In genomic region chr10:70885485-70885884, GRCh38 we compare ENCODE assay signal across 19 cellular contexts. TPM values are rescaled to one million over a fixed set of nuclear protein-coding genes. Genes with fewer than 3 reads are reported as not detected.
DNase-seq lines count a peak whose midpoint lies in the region; ATAC-seq and TF ChIP-seq lines count a peak whose summit lies in the region.
"Had no signal": no experiment of that assay in that cellular context is flagged by ENCODE, and none has a peak within 500 bp of the region (broad histone marks: within the 10 kb centered on the region; RNA-seq: fewer than 3 reads in every experiment).

No MANE protein-coding gene starts in this region.

- peaks cover 1 to 3% of the 10 kb centered on the region in 2 donors for H3K36me3 Mint-ChIP-seq in activated T-cell treated with anti-CD3 and anti-CD28 coated beads, Interleukin-2, amount 50 U/mL, for 72 hours (ENCODE audit: insufficient read depth in 2 of 2)
- H3K36me3 Mint-ChIP-seq in activated T-helper 17 cell treated with anti-CD3 and anti-CD28 coated beads, Interleukin-2, amount 50 U/mL, for 72 hours (ENCODE audit: low read depth) = peaks cover 40% of the 10 kb centered on the region

- H3K4me3 ChIP-seq in gastroesophageal sphincter (no peak overlapping the region), stomach smooth muscle (ENCODE audit: low read length in 2 of 2) (no peak overlapping the region)

- peaks cover 32% of the 10 kb centered on the region for H3K4me1 Mint-ChIP-seq in activated T-cell treated with anti-CD3 and anti-CD28 coated beads, Interleukin-2, amount 50 U/mL, for 72 hours (ENCODE audit: low read depth)
- peaks cover 6% of the 10 kb centered on the region for H3K4me1 Mint-ChIP-seq in activated T-helper 17 cell treated with anti-CD3 and anti-CD28 coated beads, Interleukin-2, amount 50 U/mL, for 72 hours

- no peak overlapping the region for H3K9ac ChIP-seq in stomach smooth muscle (ENCODE audit: low read length in 2 of 2)
- H3K9ac ChIP-seq: KMS-11 had no signal

- H3K4me1 ChIP-seq in gastroesophageal sphincter (peaks cover 0 to 43% (median 4%) of the 10 kb centered on the region in 3 donors), stomach smooth muscle (ENCODE audit: control insufficient read depth, insufficient read depth, low read length) (peaks cover 24% of the 10 kb centered on the region)

- H3K36me3 ChIP-seq in gastroesophageal sphincter (peaks cover 0 to 53% of the 10 kb centered on the region in 2 donors), stomach smooth muscle (ENCODE audit: control insufficient read depth in 2 of 2, insufficient read depth in 2 of 2, low read length in 2 of 2) (peaks cover 18 to 28% of the 10 kb centered on the region in 2 donors)

- peak overlapping the region; percentile 21 for H3K27ac Mint-ChIP-seq in activated T-cell treated with anti-CD3 and anti-CD28 coated beads, Interleukin-2, amount 50 U/mL, for 72 hours
- peak overlapping the region; percentile 20 for H3K27ac Mint-ChIP-seq in activated T-helper 17 cell treated with anti-CD3 and anti-CD28 coated beads, Interleukin-2, amount 50 U/mL, for 72 hours

- no peaks in the 10 kb centered on the region for H3K9me3 ChIP-seq in gastroesophageal sphincter
- H3K9me3 ChIP-seq in stomach smooth muscle (ENCODE audit: control insufficient read depth in 2 of 2, low read length in 2 of 2) = no peaks in the 10 kb centered on the region
- H3K9me3 ChIP-seq: BE2C had no signal

- no peak for ATAC-seq in activated T-cell treated with anti-CD3 and anti-CD28 coated beads, Interleukin-2, amount 50 U/mL, for 72 hours (replicated peaks in 1 of 2)
- ATAC-seq in activated T-helper 17 cell treated with anti-CD3 and anti-CD28 coated beads, Interleukin-2, amount 50 U/mL, for 72 hours (replicated peaks) = no peak
- no peak for ATAC-seq in gastroesophageal sphincter
- ATAC-seq: CD8-positive, alpha-beta T cell; PC-3 had no signal

- no peaks in the 10 kb centered on the region for H3K27me3 ChIP-seq in gastroesophageal sphincter
- H3K27me3 ChIP-seq in stomach smooth muscle (ENCODE audit: control insufficient read depth in 1 of 2, insufficient read depth in 2 of 2, low read length in 2 of 2) = no peaks in the 10 kb centered on the region
- H3K27me3 ChIP-seq: BE2C had no signal

- no peak for TF ChIP-seq POLR2A in gastroesophageal sphincter (IDR thresholded peaks at IDR 0.05)

- TF ChIP-seq CTCF in gastroesophageal sphincter (IDR thresholded peaks at IDR 0.05) = no peak

- peak overlapping the region in 3 of 4 donors; percentile 95 to 97 (median 95) for H3K27ac ChIP-seq in gastroesophageal sphincter
- peak overlapping the region; percentile 6 for H3K27ac ChIP-seq in stomach smooth muscle (ENCODE audit: low read length)
- H3K27ac ChIP-seq: KMS-11 had no signal

- H3K4me3 Mint-ChIP-seq in activated T-cell treated with anti-CD3 and anti-CD28 coated beads, Interleukin-2, amount 50 U/mL, for 72 hours = no peak overlapping the region
- no peak overlapping the region for H3K4me3 Mint-ChIP-seq in activated T-helper 17 cell treated with anti-CD3 and anti-CD28 coated beads, Interleukin-2, amount 50 U/mL, for 72 hours

- H3K9me3 Mint-ChIP-seq in activated T-cell treated with anti-CD3 and anti-CD28 coated beads, Interleukin-2, amount 50 U/mL, for 72 hours = no peaks in the 10 kb centered on the region
- H3K9me3 Mint-ChIP-seq in activated T-helper 17 cell treated with anti-CD3 and anti-CD28 coated beads, Interleukin-2, amount 50 U/mL, for 72 hours = no peaks in the 10 kb centered on the region
- H3K9me3 Mint-ChIP-seq: CD8-positive, alpha-beta T cell had no signal

- H3K27me3 Mint-ChIP-seq in activated T-cell treated with anti-CD3 and anti-CD28 coated beads, Interleukin-2, amount 50 U/mL, for 72 hours (ENCODE audit: low read depth) = no peaks in the 10 kb centered on the region
- no peaks in the 10 kb centered on the region for H3K27me3 Mint-ChIP-seq in activated T-helper 17 cell treated with anti-CD3 and anti-CD28 coated beads, Interleukin-2, amount 50 U/mL, for 72 hours

- 10 to 52% methylated on average over 2 to 3 of the region's 4 CpGs for WGBS in gastroesophageal sphincter (ENCODE audit: low coverage in 1 of 2), 2 donors

- no peak for TF ChIP-seq EP300 in gastroesophageal sphincter (IDR thresholded peaks at IDR 0.05)

- no peak for DNase-seq in activated T-cell treated with anti-CD3 and anti-CD28 coated beads, Interleukin-2, amount 50 U/mL, for 72 hours
- no peak for DNase-seq in activated T-cell treated with anti-CD3 and anti-CD28 coated beads for 4 hours
- DNase-seq in activated gamma-delta T cell (lab: John Stamatoyannopoulos, UW) = no peak
- no peak for DNase-seq in hypothalamus (lab: John Stamatoyannopoulos, UW)
- DNase-seq in NCI-H510A (lab: John Stamatoyannopoulos, UW) = no peak
- DNase-seq: BE2C, DMS53, NCI-H1436, NCI-H1930, NCI-H226, NCI-H524 treated with DMSO at 0.1 percent for 48 hours, PC-3, RPMI8226, SIG-M5 had no signal

RNA-seq across cellular contexts. Expression of gene PCBD1, which starts 2.9 kb away (rescaled TPM):
- total RNA-seq in activated T-cell treated with anti-CD3 and anti-CD28 coated beads, Interleukin-2, amount 50 U/mL, for 72 hours = 10 to 100 TPM; 40.3 to 49.1 TPM
- 10 to 100 TPM; 36.3 to 47.4 TPM for total RNA-seq in activated T-helper 17 cell treated with anti-CD3 and anti-CD28 coated beads, Interleukin-2, amount 50 U/mL, for 72 hours
- total RNA-seq in gastroesophageal sphincter = 100 to 1,000 TPM in 1 of 4 donors, 10 to 100 TPM in 3; 63.4 to 102 (median 74.0) TPM
